ENCODE assay signal across 22 cellular contexts in genomic region chr4:145497199-145498149, GRCh38. TPM values are rescaled to one million over a fixed set of nuclear protein-coding genes. Genes with fewer than 3 reads are reported as not detected.
DNase-seq lines count a peak whose midpoint lies in the region; ATAC-seq, FAIRE-seq and TF ChIP-seq lines count a peak whose summit lies in the region.
"Had no signal": no experiment of that assay in that cellular context is flagged by ENCODE, and none has a peak within 500 bp of the region (broad histone marks: within the 10 kb centered on the region; RNA-seq: fewer than 3 reads in every experiment).

No MANE protein-coding gene starts in this region.

- H3K4me2 ChIP-seq in DOHH2 (ENCODE audit: low read length) = peak overlapping the region; percentile 81
- peak overlapping the region; percentile 22; the same call in 1 of the 2 replicates for H3K4me2 ChIP-seq in MM.1S (ENCODE audit: low read depth, low read length)
- H3K4me2 ChIP-seq in GM12878 (ENCODE audit: control insufficient read depth, insufficient read depth) = no peak overlapping the region
- H3K4me2 ChIP-seq: BLaER1, SK-N-SH had no signal

- TF ChIP-seq EP300 in GM12878 (IDR thresholded peaks at IDR 0.05; ENCODE audit: borderline replicate concordance in 1 of 2, control insufficient read depth in 1 of 2, low read depth in 2 of 2, low read length in 2 of 2) = no peak

- intact Hi-C loops in GM12878 (cut with micrococcal nuclease; ENCODE audit: unreplicated experiment) (no loop called here), right lobe of liver (cut with DNase I) (no loop called here)

- POLR2A ChIA-PET in GM12878 (lab: Charles Lee) = no interaction called here

- H3F3A ChIP-seq in DOHH2 (ENCODE audit: control insufficient read depth, insufficient read depth) (peaks cover 40% of the 10 kb centered on the region), MM.1S (ENCODE audit: insufficient read depth, low read length) (peaks cover 17% of the 10 kb centered on the region; the same call in 1 of the 2 replicates)

- H3K9ac ChIP-seq in MM.1S (ENCODE audit: low read length) = no peak overlapping the region
- H3K9ac ChIP-seq in GM12878 (ENCODE audit: control insufficient read depth, insufficient read depth, low read length) = no peak overlapping the region
- H3K9ac ChIP-seq: BLaER1, SK-N-SH had no signal

- H3K27me3 ChIP-seq in DOHH2 (ENCODE audit: control insufficient read depth, low read length) (no peaks in the 10 kb centered on the region), MM.1S (replicated peaks; ENCODE audit: insufficient read depth, low read length) (no peaks in the 10 kb centered on the region), GM12878 (replicated peaks in 1 of 2; ENCODE audit: control insufficient read depth in 2 of 2, insufficient read depth in 2 of 2, low read length in 1 of 2) (no peaks in the 10 kb centered on the region; a peak in 1 of 4 replicates), right lobe of liver (no peaks in the 10 kb centered on the region)
- H3K27me3 ChIP-seq in effector memory CD4-positive, alpha-beta T cell (replicated peaks; ENCODE audit: control insufficient read depth, insufficient read depth, low read length, poor library complexity, severe bottlenecking) = no peaks in the 10 kb centered on the region
- H3K27me3 ChIP-seq: BLaER1, Peyer's patch had no signal

- H4K20me1 ChIP-seq in DOHH2 (ENCODE audit: control insufficient read depth, insufficient read depth, low read depth, low read length) (no peaks in the 10 kb centered on the region), MM.1S (ENCODE audit: insufficient read depth, low read length) (no peaks in the 10 kb centered on the region), GM12878 (ENCODE audit: control insufficient read depth, insufficient read depth) (no peaks in the 10 kb centered on the region)

- SMC1A ChIA-PET in GM12878 (lab: Charles Lee; ENCODE audit: uncharacterized antibody, unreplicated experiment) = interaction anchor here (1.1 to 1.5 kb wide), 2 partner anchors 12 to 281 kb away, joined by 4 to 5 read pairs; no protein-coding TSS in a partner anchor

- in situ Hi-C loops in GM12878 (cut with MboI) = no loop called here

- RAD21 ChIA-PET in GM12878 (lab: Charles Lee; ENCODE audit: unreplicated experiment) = interaction anchor here (1.0 kb wide), 1 partner anchor 30 kb away, joined by 3 read pairs; no protein-coding TSS in a partner anchor

- H3K9me3 ChIP-seq in DOHH2 (ENCODE audit: control insufficient read depth, insufficient read depth, low read length) (no peaks in the 10 kb centered on the region), MM.1S (replicated peaks; ENCODE audit: insufficient read depth, low read length) (no peaks in the 10 kb centered on the region), GM12878 (replicated peaks; ENCODE audit: control insufficient read depth, insufficient read depth, low read length) (no peaks in the 10 kb centered on the region), right lobe of liver (no peaks in the 10 kb centered on the region)
- no peaks in the 10 kb centered on the region for H3K9me3 ChIP-seq in effector memory CD4-positive, alpha-beta T cell (ENCODE audit: control insufficient read depth, low read length)
- H3K9me3 ChIP-seq: BLaER1, Peyer's patch, SK-N-SH had no signal

- no peak for DNase-seq in MM.1S
- no peak for DNase-seq in GM12878 (ENCODE audit: low read depth, low spot score)
- DNase-seq in right lobe of liver = no peak
- no peak for DNase-seq in stimulated activated CD8-positive, alpha-beta memory T cell treated with anti-CD3 and anti-CD28 coated beads, Interleukin-4, amount 100 ng/mL, for 48 hours
- no peak for DNase-seq in effector memory CD4-positive, alpha-beta T cell
- DNase-seq in amygdala (lab: John Stamatoyannopoulos, UW) = no peak
- DNase-seq: CD4-positive, CD25-positive, alpha-beta regulatory T cell; DMS53; Karpas-422; NCI-H2029; NCI-H446; NCI-H526; NCI-H82; Peyer's patch; SK-N-SH; SW 1271 had no signal

- peak overlapping the region; percentile 56 for H3K4me3 ChIP-seq in DOHH2 (ENCODE audit: low read length)
- H3K4me3 ChIP-seq in MM.1S (ENCODE audit: low read length) = no peak overlapping the region
- H3K4me3 ChIP-seq in GM12878 = no peak overlapping the region
- no peak overlapping the region for H3K4me3 ChIP-seq in right lobe of liver
- H3K4me3 ChIP-seq in effector memory CD4-positive, alpha-beta T cell (ENCODE audit: insufficient read depth, low read depth, low read length, poor library complexity, severe bottlenecking) = no peak overlapping the region
- H3K4me3 ChIP-seq: BLaER1, Peyer's patch had no signal

- BruUV-seq in GM12878 (replicated peaks; lab: Mats Ljungman, UMichigan) = no TSS peak

- H3K79me2 ChIP-seq in DOHH2 (ENCODE audit: control insufficient read depth, low read length) = peaks cover 87% of the 10 kb centered on the region
- H3K79me2 ChIP-seq in MM.1S (ENCODE audit: low read length) = peaks cover 51% of the 10 kb centered on the region
- H3K79me2 ChIP-seq in GM12878 (ENCODE audit: control insufficient read depth, insufficient read depth, low read length) = peaks cover 34% of the 10 kb centered on the region

- H3K27ac ChIP-seq in DOHH2 (ENCODE audit: low read depth, low read length) (peak overlapping the region; percentile 98), MM.1S (ENCODE audit: low read length) (no peak overlapping the region), GM12878 (ENCODE audit: control insufficient read depth, insufficient read depth) (no peak overlapping the region), right lobe of liver (peak overlapping the region in 1 of 3 donors; percentile 57)
- H3K27ac ChIP-seq in effector memory CD4-positive, alpha-beta T cell (ENCODE audit: insufficient read depth, low read length, poor library complexity, severe bottlenecking) = no peak overlapping the region
- H3K27ac ChIP-seq: BLaER1, HL-60, Peyer's patch had no signal

- H3K9me2 ChIP-seq in DOHH2 (replicated peaks; ENCODE audit: control insufficient read depth, low read length) (no peaks in the 10 kb centered on the region), MM.1S (replicated peaks; ENCODE audit: insufficient read depth, low read length) (no peaks in the 10 kb centered on the region)
- H3K9me2 ChIP-seq: SK-N-SH had no signal

- ATAC-seq in GM12878 (no peak), right lobe of liver (peak; percentile 80 to 89 (median 86))

- H2AFZ ChIP-seq in MM.1S (ENCODE audit: low read length) = no peak overlapping the region
- no peak overlapping the region for H2AFZ ChIP-seq in GM12878 (ENCODE audit: control insufficient read depth, low read depth, low read length)

- TF ChIP-seq POLR2A in GM12878 (IDR thresholded peaks at IDR 0.05; ENCODE audit: low read depth, low read length) (no peak), right lobe of liver (IDR thresholded peaks at IDR 0.05) (no peak)

- TF ChIP-seq CTCF in DOHH2 (IDR thresholded peaks at IDR 0.05; ENCODE audit: low read depth, low read length, poor library complexity, severe bottlenecking) (no peak), MM.1S (IDR thresholded peaks at IDR 0.05; ENCODE audit: low read length) (no peak), GM12878 (IDR thresholded peaks at IDR 0.05 in 2 of 3, conservative IDR thresholded peaks at IDR 0.05 in 1 of 3; ENCODE audit: control insufficient read depth in 2 of 3, extremely low read depth in 1 of 3, insufficient read depth in 1 of 3, low read depth in 3 of 3, low read length in 3 of 3) (no peak), right lobe of liver (IDR thresholded peaks at IDR 0.05) (no peak)

- H3K36me3 ChIP-seq in DOHH2 (ENCODE audit: control insufficient read depth, low read length) (peaks cover 42% of the 10 kb centered on the region), MM.1S (replicated peaks; ENCODE audit: insufficient read depth, low read length) (no peaks in the 10 kb centered on the region), GM12878 (ENCODE audit: control insufficient read depth in 2 of 2, insufficient read depth in 2 of 2, low read length in 1 of 2) (no peaks in the 10 kb centered on the region), right lobe of liver (no peaks in the 10 kb centered on the region)
- no peaks in the 10 kb centered on the region for H3K36me3 ChIP-seq in effector memory CD4-positive, alpha-beta T cell (ENCODE audit: control insufficient read depth, insufficient read depth, low read length)
- H3K36me3 ChIP-seq: Peyer's patch had no signal

- H3K4me1 ChIP-seq in DOHH2 (ENCODE audit: control insufficient read depth, low read length) = peaks cover 99% of the 10 kb centered on the region
- peaks cover 16% of the 10 kb centered on the region for H3K4me1 ChIP-seq in MM.1S (ENCODE audit: low read length)
- peaks cover 18% of the 10 kb centered on the region for H3K4me1 ChIP-seq in GM12878 (ENCODE audit: control insufficient read depth, insufficient read depth, low read length)
- peaks cover 0 to 39% (median 9%) of the 10 kb centered on the region in 4 donors for H3K4me1 ChIP-seq in right lobe of liver
- H3K4me1 ChIP-seq in effector memory CD4-positive, alpha-beta T cell (ENCODE audit: control insufficient read depth, insufficient read depth, low read length, poor library complexity, severe bottlenecking) = no peaks in the 10 kb centered on the region

- no peak for TF ChIP-seq RAD21 in GM12878 (IDR thresholded peaks at IDR 0.05; ENCODE audit: insufficient read depth, low read depth, low read length)

- peak; percentile 23 for FAIRE-seq in GM12878 (lab: Jason Lieb, UNC)
- FAIRE-seq: A204.1, G401.6, H54 had no signal

- CTCF ChIA-PET in GM12878 (lab: Yijun Ruan, JAX) = no interaction called here

- 72% methylated on average over 9 of the region's 9 CpGs for WGBS in GM12878 (ENCODE audit: insufficient coverage, insufficient replicate concordance, low lambda C conversion rate, missing lambda C conversion rate)
- 86% methylated on average over 9 of the region's 9 CpGs for WGBS in right lobe of liver (ENCODE audit: insufficient coverage, low coverage, low lambda C conversion rate, missing lambda C conversion rate)

RNA-seq across cellular contexts. Expression of gene SMAD1, which starts 15.8 kb away (rescaled TPM):
- 2.0 and 2.4 TPM in 2 replicates for total RNA-seq in GM12878 (2013; cell fraction: nucleolus; rRNA removed)
- total RNA-seq in GM12878 (2014; rRNA removed) (12.4 and 19.9 TPM in 2 replicates), GM12878 (2014; rRNA removed; fragmentation: Illumina TruSeq; extraction: Trizol) (14.5 and 16.5 TPM in 2 replicates), GM12878 (2021) (13.5 and 13.8 TPM in 2 replicates), right lobe of liver (10 to 100 TPM; 12.4 to 30.5 (median 18.4) TPM)
- 5.1 TPM for polyA plus RNA-seq in GM12878 (2011; ENCODE audit: low read depth)
- polyA plus RNA-seq in GM12878 (2011; rRNA removed) (0.23 and 0.29 TPM in 2 replicates), GM12878 (2014; fragmentation: Illumina TruSeq; extraction: Trizol) (17.5 and 20.5 TPM in 2 replicates), GM12878 (2014; fragmentation: Nextera tagmentation; extraction: Ambion mirVana) (10 to 100 TPM in 1 of 2 experiments, 1 to 10 TPM in 1; 7.8 to 11.6 TPM), GM12878 (2014; rRNA removed) (10.6 and 13.4 TPM in 2 replicates), GM12878 (2016; fragmentation: Nextera tagmentation; extraction: Ambion mirVana) (10 to 100 TPM; 16.1 to 17.0 TPM)
- 0.17 and 0.22 TPM in 2 replicates for polyA plus RNA-seq in GM12878 (2011; cell fraction: cytosol; rRNA removed)
- 0.16 and 0.59 TPM in 2 replicates for polyA plus RNA-seq in GM12878 (2011; cell fraction: nucleus; rRNA removed)
- 6.6 and 8.3 TPM in 2 replicates for polyA plus RNA-seq in GM12878 (2012)
- 1.1 TPM in 1 of 2 replicates, not detected in the other for polyA minus RNA-seq in GM12878 (2011; rRNA and poly(A)+ RNA removed)
- polyA minus RNA-seq in GM12878 (2011; cell fraction: cytosol; rRNA and poly(A)+ RNA removed) = 0.73 TPM in 1 of 2 replicates, not detected in the other
- not detected in 2 replicates for polyA minus RNA-seq in GM12878 (2011; cell fraction: nucleus; rRNA and poly(A)+ RNA removed)
